ENCODE assay signal across 24 cellular contexts in genomic region chr5:51832934-51833470, GRCh38.
"Had no signal": no experiment of that assay in that cellular context is flagged by ENCODE, and none has a peak within 500 bp of the region (broad histone marks: within the 10 kb centered on the region; RNA-seq: fewer than 3 reads in every experiment).

No MANE protein-coding gene starts in this region.

- H3K36me3 ChIP-seq: esophagus squamous epithelium, heart right ventricle, left lung, prostate gland, right atrium auricular region, thoracic aorta, tibial nerve, upper lobe of right lung, uterus had no signal

- H3K9me3 ChIP-seq: esophagus squamous epithelium, heart right ventricle, left lung, prostate gland, right atrium auricular region, thoracic aorta, tibial nerve, upper lobe of right lung, uterus had no signal

- DNase-seq: cortex of kidney; effector memory CD8-positive, alpha-beta T cell; erythroblast; esophagus squamous epithelium; foreskin melanocyte; glutamatergic neuron; heart right ventricle; hippocampal formation; left cardiac atrium; left lung; mesendoderm; midbrain; naive thymus-derived CD8-positive, alpha-beta T cell; nephron progenitor cell; stimulated activated CD4-positive, alpha-beta T cell treated with anti-CD3 and anti-CD28 coated beads, Interleukin-15, amount 100 ng/mL, for 24 hours; stimulated activated CD4-positive, alpha-beta T cell treated with anti-CD3 and anti-CD28 coated beads, Interleukin-2, amount 100 ng/mL, for 48 hours; stimulated activated naive B cell treated with anti-CD40 and anti-IgM and Interleukin-4, amounts not matched to agents 10 μg/mL and 1 μg/mL and 100 μg/mL, for 72 hours; upper lobe of right lung; uterus had no signal

- H3K4me3 ChIP-seq: esophagus squamous epithelium, heart right ventricle, left lung, prostate gland, right atrium auricular region, skin epidermis, thoracic aorta, tibial nerve, upper lobe of right lung, uterus had no signal

- H3K4me1 ChIP-seq: esophagus squamous epithelium, heart right ventricle, left lung, prostate gland, right atrium auricular region, upper lobe of right lung, uterus had no signal

- H3K27me3 ChIP-seq: esophagus squamous epithelium, heart right ventricle, left lung, right atrium auricular region, tibial nerve, upper lobe of right lung, uterus had no signal

- H3K27ac ChIP-seq: esophagus squamous epithelium, heart right ventricle, left lung, prostate gland, right atrium auricular region, skin epidermis, thoracic aorta, tibial nerve, upper lobe of right lung, uterus had no signal
